14 cellular contexts compared by ENCODE assay signal in the genomic region with DNA sequence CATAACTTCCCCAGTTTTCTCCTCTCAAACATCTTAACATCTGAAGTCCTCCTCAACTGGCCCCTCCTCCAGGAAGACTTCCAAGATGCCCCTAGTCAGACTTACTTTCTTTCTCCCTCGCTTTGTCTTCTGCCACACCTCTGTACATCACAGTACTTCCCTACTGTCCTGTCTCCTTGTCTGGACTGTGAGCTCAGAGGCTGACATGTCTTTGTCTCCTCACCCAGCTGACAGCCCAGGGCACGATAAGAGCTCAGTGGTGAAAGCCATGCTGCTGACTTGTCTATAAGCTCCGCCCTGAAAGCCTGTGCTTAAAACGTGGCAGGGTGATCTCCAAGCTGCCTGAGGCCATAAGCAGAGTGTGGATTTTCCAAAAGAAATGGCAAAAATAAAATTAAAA. TPM values are rescaled to one million over a fixed set of nuclear protein-coding genes. Genes with fewer than 3 reads are reported as not detected.
DNase-seq lines count a peak whose midpoint lies in the region; ATAC-seq, FAIRE-seq and TF ChIP-seq lines count a peak whose summit lies in the region.
"Had no signal": no experiment of that assay in that cellular context is flagged by ENCODE, and none has a peak within 500 bp of the region (broad histone marks: within the 10 kb centered on the region; RNA-seq: fewer than 3 reads in every experiment).

No MANE protein-coding gene starts in this region.

- in situ Hi-C loops in HepG2 (cut with HindIII; ENCODE audit: extremely low pct_ligation_motif_present, low pct_unique_long_range_greater_than_20kb) = no loop called here
- in situ Hi-C loops in brain microvascular endothelial cell (cut with HindIII; ENCODE audit: low pct_ligation_motif_present, low sequenced_read_pairs) = no loop called here

- H3K4me2 ChIP-seq in HepG2 (ENCODE audit: low read depth, low read length) = no peak overlapping the region

- no peak overlapping the region for H3K27ac Mint-ChIP-seq in T-cell

- H3K9ac ChIP-seq in HepG2 (ENCODE audit: insufficient read depth, low read depth, low read length) = no peak overlapping the region

- TF ChIP-seq POLR2A in HepG2 (IDR thresholded peaks at IDR 0.05; ENCODE audit: insufficient read depth in 1 of 2, low read depth in 2 of 2, low read length in 2 of 2) (no peak), right lobe of liver (IDR thresholded peaks at IDR 0.05) (no peak)

- intact Hi-C loops in HepG2 (cut with micrococcal nuclease; ENCODE audit: unreplicated experiment) (no loop called here), right lobe of liver (cut with DNase I) (no loop called here), right cardiac atrium (cut with DNase I) (loop anchor here in 1 of 4 donors (10.0 kb wide), 1 partner anchor 58 kb away; no protein-coding TSS in a partner anchor)

- no peaks in the 10 kb centered on the region for H3K27me3 ChIP-seq in HepG2 (ENCODE audit: control insufficient read depth in 1 of 2, insufficient read depth in 2 of 2, low read length in 2 of 2)
- H3K27me3 ChIP-seq in right lobe of liver = no peaks in the 10 kb centered on the region
- no peaks in the 10 kb centered on the region for H3K27me3 ChIP-seq in brain microvascular endothelial cell (replicated peaks)
- no peaks in the 10 kb centered on the region for H3K27me3 ChIP-seq in right cardiac atrium (ENCODE audit: control insufficient read depth, insufficient read depth)

- TF ChIP-seq EP300 in HepG2 (IDR thresholded peaks at IDR 0.05; ENCODE audit: low read depth in 2 of 2, low read length in 2 of 2) (no peak), HepG2 (CRISPR knock-in tag; IDR thresholded peaks at IDR 0.05; ENCODE audit: borderline replicate concordance) (no peak)

- H3K27ac ChIP-seq in HepG2 (ENCODE audit: extremely low read length, insufficient read depth, low read length) = no peak overlapping the region
- H3K27ac ChIP-seq in right lobe of liver = no peak overlapping the region
- H3K27ac ChIP-seq in brain microvascular endothelial cell = peak overlapping the region; percentile 68
- peak overlapping the region; percentile 11 for H3K27ac ChIP-seq in right cardiac atrium (ENCODE audit: low read length)
- no peak overlapping the region for H3K27ac ChIP-seq in substantia nigra (ENCODE audit: low read depth, low read length, poor library complexity, severe bottlenecking)

- TF ChIP-seq RAD21 in HepG2 (CRISPR knock-in tag; IDR thresholded peaks at IDR 0.05) = no peak

- H3K4me3 Mint-ChIP-seq in T-cell = no peak overlapping the region
- H3K4me3 Mint-ChIP-seq: IgD-negative memory B cell had no signal

- H3K27me3 Mint-ChIP-seq in T-cell = no peaks in the 10 kb centered on the region

- CTCF ChIA-PET in HepG2 (lab: Yijun Ruan, JAX; ENCODE audit: low intra/inter-chr PET ratio, low total read pairs) = no interaction called here
- CTCF ChIA-PET in T-cell (lab: Charles Lee) = no interaction called here

- H3K36me3 ChIP-seq in HepG2 (replicated peaks in 1 of 2; ENCODE audit: control insufficient read depth in 1 of 2, insufficient read depth in 2 of 2, low read length in 2 of 2) = peaks cover 34 to 80% of the 10 kb centered on the region in 2 experiments
- peaks cover 0 to 5% (median 1%) of the 10 kb centered on the region in 4 donors for H3K36me3 ChIP-seq in right lobe of liver
- peaks cover 12% of the 10 kb centered on the region for H3K36me3 ChIP-seq in brain microvascular endothelial cell (replicated peaks)

- POLR2A ChIA-PET in HepG2 (lab: Yijun Ruan, JAX) = no interaction called here
- POLR2A ChIA-PET in T-cell (lab: Charles Lee) = no interaction called here

- no peaks in the 10 kb centered on the region for H3K79me2 ChIP-seq in HepG2 (ENCODE audit: insufficient read depth, low read length)

- no TSS peak for BruUV-seq in HepG2 (replicated peaks; lab: Mats Ljungman, UMichigan)

- H3K4me3 ChIP-seq in HepG2 (replicated peaks in 1 of 3; ENCODE audit: insufficient read depth in 1 of 3, low read depth in 2 of 3, low read length in 3 of 3) (no peak overlapping the region), right lobe of liver (no peak overlapping the region), brain microvascular endothelial cell (ENCODE audit: low read depth, low read length) (no peak overlapping the region), right cardiac atrium (ENCODE audit: low read length) (no peak overlapping the region)

- H3K4me1 Mint-ChIP-seq in T-cell = no peaks in the 10 kb centered on the region
- H3K4me1 Mint-ChIP-seq: IgD-negative memory B cell had no signal

- no peaks in the 10 kb centered on the region for H3K9me3 Mint-ChIP-seq in T-cell
- H3K9me3 Mint-ChIP-seq: IgD-negative memory B cell had no signal

- H3K9me3 ChIP-seq in HepG2 (ENCODE audit: low read length) = no peaks in the 10 kb centered on the region
- H3K9me3 ChIP-seq in right lobe of liver = no peaks in the 10 kb centered on the region
- no peaks in the 10 kb centered on the region for H3K9me3 ChIP-seq in right cardiac atrium (ENCODE audit: control insufficient read depth, low read length)

- H4K20me1 ChIP-seq in HepG2 (ENCODE audit: insufficient read depth, low read length) = peaks cover 5% of the 10 kb centered on the region; the same call in 1 of the 2 replicates

- 86% methylated on average over 4 of the region's 4 CpGs for WGBS in HepG2 (ENCODE audit: low lambda C conversion rate)
- WGBS in right lobe of liver (ENCODE audit: insufficient coverage, low coverage, low lambda C conversion rate, missing lambda C conversion rate) = 60% methylated on average over 4 of the region's 4 CpGs
- 42% methylated on average over 4 of the region's 4 CpGs for WGBS in right cardiac atrium

- no peak overlapping the region for H2AFZ ChIP-seq in HepG2 (ENCODE audit: low read length)

- H3K36me3 Mint-ChIP-seq in T-cell = no peaks in the 10 kb centered on the region

- DNase-seq in HepG2 (ENCODE audit: low spot score) = no peak
- no peak for DNase-seq in right lobe of liver
- peak; percentile 83 for DNase-seq in brain microvascular endothelial cell
- peak; percentile 54 to 74 (median 69) for DNase-seq in right cardiac atrium
- DNase-seq in T-cell = no peak
- DNase-seq in substantia nigra (lab: John Stamatoyannopoulos, UW) = no peak
- DNase-seq in DMS 273 treated with DMSO at 0.1 percent for 48 hours (lab: John Stamatoyannopoulos, UW) = no peak
- no peak for DNase-seq in occipital lobe (lab: John Stamatoyannopoulos, UW)
- DNase-seq: activated gamma-delta T cell treated with Interleukin-2 at 50 U/mL for 16 hours; AML-193; NCI-H69; stimulated activated naive CD4-positive, alpha-beta T cell had no signal

- no peak for ATAC-seq in HepG2
- ATAC-seq in right lobe of liver = no peak
- ATAC-seq in right cardiac atrium = peak; percentile 84 to 90
- ATAC-seq in T-cell (replicated peaks in 1 of 4) = no peak

- no peak for FAIRE-seq in HepG2 (lab: Jason Lieb, UNC)
- FAIRE-seq: endometrium had no signal

- TF ChIP-seq CTCF in HepG2 (CRISPR knock-in tag; IDR thresholded peaks at IDR 0.05) = no peak
- no peak for TF ChIP-seq CTCF in right lobe of liver (IDR thresholded peaks at IDR 0.05)
- TF ChIP-seq CTCF in brain microvascular endothelial cell (IDR thresholded peaks at IDR 0.05; ENCODE audit: low read depth, low read length, missing control alignments) = no peak

- H3K4me1 ChIP-seq in HepG2 (ENCODE audit: insufficient read depth, low read length) (peaks cover 26% of the 10 kb centered on the region), right lobe of liver (peaks cover 0 to 12% (median 0%) of the 10 kb centered on the region in 4 donors), right cardiac atrium (ENCODE audit: control insufficient read depth, insufficient read depth, low read length) (peaks cover 15% of the 10 kb centered on the region)

TF ChIP-seq in HepG2, 621 proteins besides CTCF, POLR2A, EP300 and RAD21 (continues in another document):
- TF ChIP-seq, protein P1, sequence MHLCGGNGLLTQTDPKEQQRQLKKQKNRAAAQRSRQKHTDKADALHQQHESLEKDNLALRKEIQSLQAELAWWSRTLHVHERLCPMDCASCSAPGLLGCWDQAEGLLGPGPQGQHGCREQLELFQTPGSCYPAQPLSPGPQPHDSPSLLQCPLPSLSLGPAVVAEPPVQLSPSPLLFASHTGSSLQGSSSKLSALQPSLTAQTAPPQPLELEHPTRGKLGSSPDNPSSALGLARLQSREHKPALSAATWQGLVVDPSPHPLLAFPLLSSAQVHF (CRISPR knock-in tag; IDR thresholded peaks at IDR 0.05) = no peak
- TF ChIP-seq CHCHD3 (CRISPR knock-in tag; IDR thresholded peaks at IDR 0.05) (no peak), ZNF792 (CRISPR knock-in tag; IDR thresholded peaks at IDR 0.05) (no peak)

RNA-seq across cellular contexts. Expression of a gene that starts 33.0 kb away (rescaled TPM):
- total RNA-seq in HepG2 (2016; rRNA removed; fragmentation: Illumina TruSeq; extraction: Trizol) (37.7 and 40.7 TPM in 2 replicates), right lobe of liver (10 to 100 TPM in 2 of 6 experiments, 1 to 10 TPM in 4; 5.4 to 10.1 (median 7.9) TPM), right cardiac atrium (10 to 100 TPM; 21.1 to 29.4 (median 25.9) TPM), T-cell (10 to 100 TPM; 19.7 to 37.6 (median 32.4) TPM), occipital lobe (121 TPM)
- 39.8 and 41.5 TPM in 2 replicates for total RNA-seq in HepG2 (2016; cell fraction: cytosol; rRNA removed; fragmentation: Illumina TruSeq; extraction: Trizol; ENCODE audit: low read depth)
- 35.8 and 36.3 TPM in 2 replicates for total RNA-seq in HepG2 (2016; cell fraction: insoluble cytoplasmic fraction; rRNA removed; fragmentation: Illumina TruSeq; extraction: Trizol)
- 69.7 and 71.8 TPM in 2 replicates for total RNA-seq in HepG2 (2016; cell fraction: membrane; rRNA removed; fragmentation: Illumina TruSeq; extraction: Trizol)
- 20.0 and 24.7 TPM in 2 replicates for total RNA-seq in HepG2 (2016; cell fraction: nucleus; rRNA removed; fragmentation: Illumina TruSeq; extraction: Trizol)
- polyA plus RNA-seq in HepG2 (2011; rRNA removed) (14.6 and 15.4 TPM in 2 replicates), right cardiac atrium (13.1 TPM)
- 8.9 and 11.5 TPM in 2 replicates for polyA plus RNA-seq in HepG2 (2011; cell fraction: cytosol; rRNA removed)
- 11.8 and 14.7 TPM in 2 replicates for polyA plus RNA-seq in HepG2 (2011; cell fraction: nucleus; rRNA removed)
- polyA plus RNA-seq in HepG2 (2012) = 6.0 and 8.4 TPM in 2 replicates
- polyA plus RNA-seq in HepG2 (2016; cell fraction: cytosol; fragmentation: Illumina TruSeq; extraction: Trizol; ENCODE audit: low read depth) = 44.8 and 48.9 TPM in 2 replicates
- 19.9 and 21.9 TPM in 2 replicates for polyA plus RNA-seq in HepG2 (2016; cell fraction: insoluble cytoplasmic fraction; fragmentation: Illumina TruSeq; extraction: Trizol; ENCODE audit: low read depth)
- polyA plus RNA-seq in HepG2 (2016; cell fraction: membrane; fragmentation: Illumina TruSeq; extraction: Trizol; ENCODE audit: low read depth) = 48.0 and 51.0 TPM in 2 replicates
- polyA plus RNA-seq in HepG2 (2016; cell fraction: nucleus; fragmentation: Illumina TruSeq; extraction: Trizol; ENCODE audit: insufficient read depth, low read depth) = 17.6 and 20.1 TPM in 2 replicates
- 41.7 and 51.3 TPM in 2 replicates for polyA minus RNA-seq in HepG2 (2011; rRNA and poly(A)+ RNA removed; ENCODE audit: low replicate concordance)
- polyA minus RNA-seq in HepG2 (2011; cell fraction: cytosol; rRNA and poly(A)+ RNA removed) = 17.5 and 18.0 TPM in 2 replicates
- polyA minus RNA-seq in HepG2 (2011; cell fraction: nucleus; rRNA and poly(A)+ RNA removed) = 40.2 and 47.6 TPM in 2 replicates

Comparison
In these comparisons a context has a peak if more than half of its experiments do, and no peak if none do; other contexts are left out.
1. ATAC-seq: peak in right cardiac atrium (2 of 2); none in HepG2 (single experiment), right lobe of liver (0 of 4) and T-cell (0 of 4).
2. DNase-seq: peak in brain microvascular endothelial cell (single experiment) and right cardiac atrium (3 of 3); none in HepG2 (single experiment), right lobe of liver (0 of 3), T-cell (0 of 34), substantia nigra (0 of 49), DMS 273 treated with DMSO at 0.1 percent for 48 hours (single experiment) and occipital lobe (single experiment).
3. H3K27ac ChIP-seq: peak in brain microvascular endothelial cell (single experiment) and right cardiac atrium (single experiment); none in HepG2 (single experiment), right lobe of liver (0 of 3) and substantia nigra (single experiment).